14 cellular contexts compared by ENCODE assay signal in genomic region chr3:165683947-165684346, GRCh38.
DNase-seq lines count a peak whose midpoint lies in the region; ATAC-seq, FAIRE-seq and TF ChIP-seq lines count a peak whose summit lies in the region.
"Had no signal": no experiment of that assay in that cellular context is flagged by ENCODE, and none has a peak within 500 bp of the region (broad histone marks: within the 10 kb centered on the region; RNA-seq: fewer than 3 reads in every experiment).

No MANE protein-coding gene starts in this region.

- no peak for ATAC-seq in HG03354 (IDR thresholded peaks at IDR 0.05; ENCODE audit: poor library complexity, severe bottlenecking, unreplicated experiment)
- ATAC-seq: K562, Panc1, Right ventricle myocardium inferior had no signal

- H3K4me3 Mint-ChIP-seq in HFFc6 = peak overlapping the region; percentile 64; the same call in 1 of the 2 replicates

- H3K9me3 Mint-ChIP-seq in HFFc6 = peaks cover 11% of the 10 kb centered on the region; the same call in 1 of the 2 replicates

- no peak overlapping the region for H3K27ac Mint-ChIP-seq in HFFc6

- H2AFZ ChIP-seq in ACC112 (ENCODE audit: low read length, unreplicated experiment) (peak overlapping the region; percentile 89), SU-DHL-6 (ENCODE audit: low read depth, low read length, severe bottlenecking) (peak overlapping the region; percentile 69), keratinocyte (ENCODE audit: control insufficient read depth, low read length) (peak overlapping the region; percentile 97)

- H3K4me1 ChIP-seq in ACC112 (ENCODE audit: control insufficient read depth, insufficient read depth, low read length, unreplicated experiment) = no peaks in the 10 kb centered on the region
- no peaks in the 10 kb centered on the region for H3K4me1 ChIP-seq in keratinocyte (ENCODE audit: control insufficient read depth, extremely low read depth, insufficient read depth, low read length)

- H4K20me1 ChIP-seq in SU-DHL-6 (ENCODE audit: low read depth, low read length) (no peaks in the 10 kb centered on the region), keratinocyte (ENCODE audit: control insufficient read depth, extremely low read depth, insufficient read depth, low read length) (no peaks in the 10 kb centered on the region)

- H3K4me1 Mint-ChIP-seq in HFFc6 (ENCODE audit: low read depth) = no peaks in the 10 kb centered on the region

- TF ChIP-seq CTCF in HFFc6 (IDR thresholded peaks at IDR 0.05) (no peak), SU-DHL-6 (IDR thresholded peaks at IDR 0.05; ENCODE audit: insufficient read depth, low read length, poor library complexity, severe bottlenecking) (no peak), keratinocyte (optimal IDR thresholded peaks at IDR 0.05 in 1 of 3, IDR thresholded peaks at IDR 0.05 in 1 of 3, conservative IDR thresholded peaks at IDR 0.05 in 1 of 3; ENCODE audit: extremely low read depth in 1 of 3, insufficient read depth in 2 of 3, low read length in 3 of 3) (no peak)

- H3K36me3 ChIP-seq in ACC112 (ENCODE audit: insufficient read depth, low read length) (no peaks in the 10 kb centered on the region), SU-DHL-6 (ENCODE audit: low read length) (no peaks in the 10 kb centered on the region), keratinocyte (ENCODE audit: control insufficient read depth in 2 of 2, extremely low read depth in 1 of 2, insufficient read depth in 2 of 2, low read length in 2 of 2) (no peaks in the 10 kb centered on the region)

- FAIRE-seq in keratinocyte (lab: Jason Lieb, UNC) = no peak
- FAIRE-seq: K562 had no signal

- H3K4me3 ChIP-seq in ACC112 (ENCODE audit: low read depth, low read length) (peak overlapping the region; percentile 71), SU-DHL-6 (ENCODE audit: insufficient read depth, low read length, poor library complexity, severe bottlenecking) (no peak overlapping the region), keratinocyte (ENCODE audit: control insufficient read depth in 2 of 3, extremely low read depth in 1 of 3, insufficient read depth in 2 of 3, low read depth in 1 of 3, low read length in 3 of 3) (peak overlapping the region in 1 of 3 experiments; percentile 39)
- H3K4me3 ChIP-seq: K562 had no signal

- H3K9me3 ChIP-seq in SU-DHL-6 (ENCODE audit: insufficient read depth, low read length) (no peaks in the 10 kb centered on the region), keratinocyte (ENCODE audit: control insufficient read depth, low read depth, low read length) (no peaks in the 10 kb centered on the region)

- no peaks in the 10 kb centered on the region for H3F3A ChIP-seq in SU-DHL-6 (ENCODE audit: insufficient read depth)

- peak overlapping the region; percentile 49; the same call in 1 of the 2 replicates for H3K27ac ChIP-seq in ACC112 (ENCODE audit: low read depth, low read length)
- no peak overlapping the region for H3K27ac ChIP-seq in SU-DHL-6 (ENCODE audit: low read depth, low read length)
- H3K27ac ChIP-seq in keratinocyte (ENCODE audit: control insufficient read depth, insufficient read depth, low read length) = no peak overlapping the region
- no peak overlapping the region for H3K27ac ChIP-seq in substantia nigra (ENCODE audit: low read depth, low read length, poor library complexity, severe bottlenecking)

- no peaks in the 10 kb centered on the region for H3K36me3 Mint-ChIP-seq in HFFc6 (ENCODE audit: low read depth)

- DNase-seq in HFFc6 = no peak
- no peak for DNase-seq in keratinocyte (ENCODE audit: low read depth, low spot score)
- DNase-seq in HT-29 (ENCODE audit: low spot score) = no peak
- DNase-seq in substantia nigra (lab: John Stamatoyannopoulos, UW) = no peak
- no peak for DNase-seq in Ammon's horn (ENCODE audit: low spot score)
- DNase-seq: NCI-H1048, NCI-H226, NCI-H526 treated with DMSO at 0.1 percent for 48 hours had no signal

- no peaks in the 10 kb centered on the region for H3K9me1 ChIP-seq in keratinocyte (ENCODE audit: control insufficient read depth, extremely low read depth, insufficient read depth, low read length)

- H3K79me2 ChIP-seq in ACC112 (ENCODE audit: control insufficient read depth, insufficient read depth, low read length, unreplicated experiment) (no peaks in the 10 kb centered on the region), SU-DHL-6 (ENCODE audit: insufficient read depth, low read length) (no peaks in the 10 kb centered on the region), keratinocyte (ENCODE audit: control insufficient read depth, insufficient read depth, low read length) (no peaks in the 10 kb centered on the region)

- no peaks in the 10 kb centered on the region for H3K27me3 ChIP-seq in ACC112 (ENCODE audit: insufficient read depth, low read length)
- H3K27me3 ChIP-seq in SU-DHL-6 (ENCODE audit: low read length) = no peaks in the 10 kb centered on the region
- H3K27me3 ChIP-seq in keratinocyte (ENCODE audit: control insufficient read depth, extremely low read depth, insufficient read depth, low read length) = no peaks in the 10 kb centered on the region

- no peaks in the 10 kb centered on the region for H3K27me3 Mint-ChIP-seq in HFFc6 (ENCODE audit: insufficient read depth)

- no peaks in the 10 kb centered on the region for H3K9me2 ChIP-seq in SU-DHL-6 (replicated peaks; ENCODE audit: insufficient read depth, low read length)

- no peak overlapping the region for H3K9ac ChIP-seq in SU-DHL-6 (ENCODE audit: low read length)
- no peak overlapping the region for H3K9ac ChIP-seq in keratinocyte (ENCODE audit: control insufficient read depth, extremely low read depth, insufficient read depth, low read length)

- H3K4me2 ChIP-seq in SU-DHL-6 (ENCODE audit: low read depth, low read length, poor library complexity, severe bottlenecking) = peak overlapping the region; percentile 31
- peak overlapping the region; percentile 86 for H3K4me2 ChIP-seq in keratinocyte (ENCODE audit: control insufficient read depth, extremely low read depth, insufficient read depth, low read depth, low read length)

- dilution Hi-C loops in keratinocyte (cut with MboI; ENCODE audit: extremely low pct_ligation_motif_present, low sequenced_read_pairs) = no loop called here
